Comparison of ENCODE assay signal across 9 cellular contexts in genomic region chr4:110510955-110511544, GRCh38. TPM values are rescaled to one million over a fixed set of nuclear protein-coding genes. Genes with fewer than 3 reads are reported as not detected.
A peak's percentile ranks its signal among the peaks of the same experiment; 100 is the strongest.
DNase-seq lines count a peak whose midpoint lies in the region; ATAC-seq and TF ChIP-seq lines count a peak whose summit lies in the region.
"Had no signal": no experiment of that assay in that cellular context is flagged by ENCODE, and none has a peak within 500 bp of the region (broad histone marks: within the 10 kb centered on the region; RNA-seq: fewer than 3 reads in every experiment).

No MANE protein-coding gene starts in this region.

- H3K9ac ChIP-seq in mesenchymal stem cell (ENCODE audit: low read length): no peak overlapping the region

- H3K18ac ChIP-seq in mesenchymal stem cell (ENCODE audit: low read depth in 1 of 2, low read length in 2 of 2): no peak overlapping the region

- no peak overlapping the region for H3K14ac ChIP-seq in mesenchymal stem cell (ENCODE audit: low read length in 2 of 2)

- intact Hi-C loops in dorsolateral prefrontal cortex (cut with DNase I): loop anchor here (2.0 to 10.0 kb wide), 4 partner anchors 296 to 514 kb away; no protein-coding TSS in a partner anchor
- intact Hi-C loops in activated T-helper 1 cell treated with anti-CD3 and anti-CD28 coated beads, Interleukin-12 subunit alpha, Interleukin-12 subunit beta, Interleukin-2, Interleukin-4 antibody, amounts not matched to agents 30 ng/mL and 10 ng/mL and 1 ng/mL, durations not matched to agents 14 hours and 24 hours and 36 hours (cut with micrococcal nuclease): loop anchor here (1.0 to 10.0 kb wide), 4 partner anchors 196 to 506 kb away; no protein-coding TSS in a partner anchor

- no peak overlapping the region for H2BK12ac ChIP-seq in mesenchymal stem cell (ENCODE audit: low read length in 2 of 2)

- no peak overlapping the region for H2BK15ac ChIP-seq in mesenchymal stem cell (ENCODE audit: low read depth, poor library complexity, severe bottlenecking)

- H3K4me3 Mint-ChIP-seq in activated T-helper 1 cell treated with anti-CD3 and anti-CD28 coated beads, Interleukin-12 subunit alpha, Interleukin-12 subunit beta, Interleukin-2, Interleukin-4 antibody, amounts not matched to agents 30 ng/mL and 10 ng/mL and 1 ng/mL, durations not matched to agents 14 hours and 24 hours and 36 hours: no peak overlapping the region

- no peak overlapping the region for H2BK120ac ChIP-seq in mesenchymal stem cell (ENCODE audit: low read depth, low read length)

- peak; percentile 63 for DNase-seq in AG10803 (ENCODE audit: low read depth)
- peak; percentile 51 for DNase-seq in HT1080 (ENCODE audit: low read depth)
- DNase-seq in OCI-M1 (lab: John Stamatoyannopoulos, UW): peak; percentile 82
- no peak for DNase-seq in dorsolateral prefrontal cortex
- peak; percentile 64 for DNase-seq in mesenchymal stem cell
- no peak for DNase-seq in T-helper 9 cell
- no peak for DNase-seq in activated T-helper 1 cell treated with anti-CD3 and anti-CD28 coated beads, Interleukin-12 subunit alpha, Interleukin-12 subunit beta, Interleukin-2, Interleukin-4 antibody, amounts not matched to agents 30 ng/mL and 10 ng/mL and 1 ng/mL, durations not matched to agents 14 hours and 24 hours and 36 hours (ENCODE audit: low spot score)

- no peaks in the 10 kb centered on the region for H3K9me3 Mint-ChIP-seq in activated T-helper 1 cell treated with anti-CD3 and anti-CD28 coated beads, Interleukin-12 subunit alpha, Interleukin-12 subunit beta, Interleukin-2, Interleukin-4 antibody, amounts not matched to agents 30 ng/mL and 10 ng/mL and 1 ng/mL, durations not matched to agents 14 hours and 24 hours and 36 hours

- no peaks in the 10 kb centered on the region for H3K36me3 ChIP-seq in mesenchymal stem cell (ENCODE audit: control insufficient read depth in 1 of 2, insufficient read depth in 2 of 2, low read depth in 1 of 2, low read length in 2 of 2)
- H3K36me3 ChIP-seq: HAP-1 had no signal

- no peaks in the 10 kb centered on the region for H3K9me3 ChIP-seq in mesenchymal stem cell (ENCODE audit: control insufficient read depth, low read length)
- H3K9me3 ChIP-seq: HAP-1 had no signal

- H4K91ac ChIP-seq in mesenchymal stem cell (ENCODE audit: low read length): no peak overlapping the region

- H3K27me3 ChIP-seq in dorsolateral prefrontal cortex (no peaks in the 10 kb centered on the region), mesenchymal stem cell (ENCODE audit: control insufficient read depth in 1 of 2, insufficient read depth in 1 of 2, low read length in 2 of 2) (no peaks in the 10 kb centered on the region)

- H2AK5ac ChIP-seq in mesenchymal stem cell (ENCODE audit: low read length, severe bottlenecking): no peak overlapping the region

- H4K8ac ChIP-seq in mesenchymal stem cell (ENCODE audit: low read length): no peak overlapping the region

- no peak overlapping the region for H3K27ac Mint-ChIP-seq in activated T-helper 1 cell treated with anti-CD3 and anti-CD28 coated beads, Interleukin-12 subunit alpha, Interleukin-12 subunit beta, Interleukin-2, Interleukin-4 antibody, amounts not matched to agents 30 ng/mL and 10 ng/mL and 1 ng/mL, durations not matched to agents 14 hours and 24 hours and 36 hours

- H3K23ac ChIP-seq in mesenchymal stem cell (ENCODE audit: low read length in 2 of 2): no peak overlapping the region

- H3K79me1 ChIP-seq in mesenchymal stem cell (replicated peaks; ENCODE audit: low read length, poor library complexity, severe bottlenecking): no peaks in the 10 kb centered on the region

- no peak overlapping the region for H3K4ac ChIP-seq in mesenchymal stem cell (ENCODE audit: low read depth in 1 of 2, low read length in 2 of 2)

- WGBS in mesenchymal stem cell: no CpG with 5 or more reads among the region's 4 CpGs

- no peak overlapping the region for H3K27ac ChIP-seq in dorsolateral prefrontal cortex
- H3K27ac ChIP-seq in mesenchymal stem cell (ENCODE audit: low read length, poor library complexity, severe bottlenecking): no peak overlapping the region

- H2AFZ ChIP-seq in mesenchymal stem cell (ENCODE audit: low read depth, low read length): no peak overlapping the region

- TF ChIP-seq CTCF in AG10803 (conservative IDR thresholded peaks at IDR 0.05; ENCODE audit: low read length) (peak; percentile 72), dorsolateral prefrontal cortex (IDR thresholded peaks at IDR 0.05 in 54 of 56, conservative IDR thresholded peaks at IDR 0.05 in 2 of 56; ENCODE audit: low read depth in 1 of 56, partially characterized antibody in 56 of 56) (peak; percentile 70 to 96 (median 86))

- no peak overlapping the region for H2BK5ac ChIP-seq in mesenchymal stem cell (ENCODE audit: low read depth, low read length, poor library complexity, severe bottlenecking)

- no peaks in the 10 kb centered on the region for H3K36me3 Mint-ChIP-seq in activated T-helper 1 cell treated with anti-CD3 and anti-CD28 coated beads, Interleukin-12 subunit alpha, Interleukin-12 subunit beta, Interleukin-2, Interleukin-4 antibody, amounts not matched to agents 30 ng/mL and 10 ng/mL and 1 ng/mL, durations not matched to agents 14 hours and 24 hours and 36 hours (ENCODE audit: low read depth)

- no peak overlapping the region for H3K4me3 ChIP-seq in AG10803 (ENCODE audit: low read length)
- no peak overlapping the region for H3K4me3 ChIP-seq in dorsolateral prefrontal cortex
- H3K4me3 ChIP-seq in mesenchymal stem cell (ENCODE audit: insufficient read depth in 1 of 2, low read depth in 1 of 2, low read length in 2 of 2): no peak overlapping the region
- H3K4me3 ChIP-seq: HAP-1 had no signal

- no peak overlapping the region for H3K4me2 ChIP-seq in mesenchymal stem cell (ENCODE audit: low read length, poor library complexity, severe bottlenecking)

- peaks cover 11% of the 10 kb centered on the region for H3K4me1 Mint-ChIP-seq in activated T-helper 1 cell treated with anti-CD3 and anti-CD28 coated beads, Interleukin-12 subunit alpha, Interleukin-12 subunit beta, Interleukin-2, Interleukin-4 antibody, amounts not matched to agents 30 ng/mL and 10 ng/mL and 1 ng/mL, durations not matched to agents 14 hours and 24 hours and 36 hours (ENCODE audit: low read depth)

- ATAC-seq in GM18520 (IDR thresholded peaks at IDR 0.05; ENCODE audit: unreplicated experiment): peak; percentile 62

- peaks cover 4% of the 10 kb centered on the region for H3K27me3 Mint-ChIP-seq in activated T-helper 1 cell treated with anti-CD3 and anti-CD28 coated beads, Interleukin-12 subunit alpha, Interleukin-12 subunit beta, Interleukin-2, Interleukin-4 antibody, amounts not matched to agents 30 ng/mL and 10 ng/mL and 1 ng/mL, durations not matched to agents 14 hours and 24 hours and 36 hours (ENCODE audit: insufficient read depth)

- no peaks in the 10 kb centered on the region for H3K4me1 ChIP-seq in mesenchymal stem cell (ENCODE audit: control insufficient read depth, insufficient read depth, low read depth, low read length)

RNA-seq across cellular contexts. Expression of gene ENPEP, which starts 35.1 kb away (rescaled TPM):
- 0.03 TPM in 1 of 2 replicates, not detected in the other for total RNA-seq in HT1080 (2014; rRNA removed; shearing (Covaris generic))
- 0.01 and 0.06 TPM in 2 replicates for polyA plus RNA-seq in HT1080 (2015; cell fraction: cytosol; rRNA removed)
- polyA plus RNA-seq in HT1080 (2015; cell fraction: nucleus; rRNA removed): 0.05 and 0.44 TPM in 2 replicates
- total RNA-seq in dorsolateral prefrontal cortex: 1 to 10 TPM in 98 of 120 experiments, under 1 TPM in 22; 0.39 to 5.9 (median 1.7) TPM
- 0.28 TPM for polyA plus RNA-seq in mesenchymal stem cell (2013, experiment 1 of 2)
- polyA plus RNA-seq in mesenchymal stem cell (2013, experiment 2 of 2): 0.22 TPM
- total RNA-seq in activated T-helper 1 cell treated with anti-CD3 and anti-CD28 coated beads, Interleukin-12 subunit alpha, Interleukin-12 subunit beta, Interleukin-2, Interleukin-4 antibody, amounts not matched to agents 30 ng/mL and 10 ng/mL and 1 ng/mL, durations not matched to agents 14 hours and 24 hours and 36 hours: 0.03 and 0.37 TPM in 2 replicates

Comparison
In these comparisons a context has a peak if more than half of its experiments do, and no peak if none do; other contexts are left out.
1. DNase-seq: peak in AG10803 (single experiment), HT1080 (single experiment), OCI-M1 (single experiment) and mesenchymal stem cell (single experiment); none in dorsolateral prefrontal cortex (0 of 10), T-helper 9 cell (single experiment) and activated T-helper 1 cell treated with anti-CD3 and anti-CD28 coated beads, Interleukin-12 subunit alpha, Interleukin-12 subunit beta, Interleukin-2, Interleukin-4 antibody, amounts not matched to agents 30 ng/mL and 10 ng/mL and 1 ng/mL, durations not matched to agents 14 hours and 24 hours and 36 hours (single experiment).